ENCODE assay signal across 28 cellular contexts in the genomic region with DNA sequence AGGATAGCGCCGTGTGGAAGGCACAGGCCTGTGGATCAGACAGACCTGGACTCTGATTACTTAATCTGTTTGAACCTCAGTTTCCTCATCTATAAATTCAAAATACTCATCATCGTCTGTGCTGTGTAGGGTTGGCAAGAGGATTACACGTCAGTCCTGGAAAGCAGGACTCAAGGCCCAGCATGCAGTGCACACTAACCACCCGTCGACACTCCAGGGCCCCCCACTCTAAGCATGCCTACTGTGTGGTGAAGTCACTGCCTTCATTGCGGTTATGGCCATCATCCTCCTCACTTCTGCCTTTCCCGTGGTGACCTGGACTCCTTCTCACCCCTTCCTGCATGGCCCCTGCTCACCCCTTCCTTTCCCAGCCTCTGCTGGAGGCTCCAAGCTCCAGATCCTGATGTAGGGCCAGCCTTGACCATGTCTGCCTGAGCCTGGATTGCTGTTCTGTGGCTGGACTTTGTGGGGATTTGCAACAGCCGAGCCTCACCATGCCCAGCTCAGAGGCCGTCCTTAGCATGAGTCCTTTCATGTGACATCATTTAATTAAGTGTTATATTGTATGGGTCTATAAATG.
"Had no signal": no experiment of that assay in that cellular context is flagged by ENCODE, and none has a peak within 500 bp of the region (broad histone marks: within the 10 kb centered on the region; RNA-seq: fewer than 3 reads in every experiment).

No MANE protein-coding gene starts in this region.

- H3K4me1 Mint-ChIP-seq: T-helper 17 cell had no signal

- H3K9me3 Mint-ChIP-seq: activated CD4-positive, alpha-beta memory T cell treated with anti-CD3 and anti-CD28 coated beads for 36 hours; activated T-cell treated with anti-CD3 and anti-CD28 coated beads, Interleukin-2, amount 50 U/mL, for 4 hours; T-cell had no signal

- H3K36me3 Mint-ChIP-seq: activated CD4-positive, alpha-beta memory T cell treated with anti-CD3 and anti-CD28 coated beads for 36 hours; activated naive CD4-positive, alpha-beta T cell treated with anti-CD3 and anti-CD28 coated beads, Interleukin-2, amount 10 ng/mL, durations not matched to agents 7 days and 5 days; activated naive CD8-positive, alpha-beta T cell treated with anti-CD3 and anti-CD28 coated beads for 36 hours; T-cell had no signal

- H3K36me3 ChIP-seq: brain microvascular endothelial cell had no signal

- H3K4me3 ChIP-seq: K562, PC-9 had no signal

- H3K27ac ChIP-seq: brain microvascular endothelial cell, PC-9, RWPE1, VCaP had no signal

- H3K4me2 ChIP-seq: PC-9 had no signal

- H3K27me3 ChIP-seq: brain microvascular endothelial cell had no signal

- H3K27ac Mint-ChIP-seq: activated CD4-positive, alpha-beta memory T cell treated with anti-CD3 and anti-CD28 coated beads for 36 hours; activated naive CD4-positive, alpha-beta T cell treated with anti-CD3 and anti-CD28 coated beads, Interleukin-2, amount 10 ng/mL, durations not matched to agents 7 days and 5 days; activated naive CD8-positive, alpha-beta T cell treated with anti-CD3 and anti-CD28 coated beads for 36 hours; activated T-helper 1 cell treated with anti-CD3 and anti-CD28 coated beads, Interleukin-12 subunit alpha, Interleukin-12 subunit beta, Interleukin-2, Interleukin-4 antibody, amounts not matched to agents 30 ng/mL and 10 ng/mL and 1 ng/mL, durations not matched to agents 14 hours and 24 hours and 36 hours; T-cell; T-helper 17 cell had no signal

- H2AFZ ChIP-seq: PC-9 had no signal

- DNase-seq: activated CD4-positive, alpha-beta memory T cell treated with anti-CD3 and anti-CD28 coated beads for 36 hours; activated CD4-positive, alpha-beta T cell treated with anti-CD3 and anti-CD28 coated beads, Interleukin-2, amount 50 U/mL, for 1 hour; activated CD8-positive, alpha-beta memory T cell treated with anti-CD3 and anti-CD28 coated beads, Interleukin-2, amount 50 U/mL, for 4 hours; activated gamma-delta T cell treated with Interleukin-2 at 50 U/mL for 16 hours; activated naive CD4-positive, alpha-beta T cell treated with anti-CD3 and anti-CD28 coated beads, Interleukin-2, amount 10 ng/mL, durations not matched to agents 7 days and 5 days; activated naive CD8-positive, alpha-beta T cell treated with anti-CD3 and anti-CD28 coated beads for 36 hours; activated T-cell treated with anti-CD3 and anti-CD28 coated beads for 4 hours; activated T-cell treated with anti-CD3 and anti-CD28 coated beads, Interleukin-2, amount 50 U/mL, for 4 hours; amniotic stem cell; aorta; brain microvascular endothelial cell; central memory CD4-positive, alpha-beta T cell; IMR-90; NCI-H1105; NCI-H1417 treated with DMSO at 0.1 percent for 48 hours; NCI-H187 treated with DMSO at 0.1 percent for 48 hours; NCI-H2081; NCI-H226; NCI-H446 treated with DMSO at 0.1 percent for 48 hours; NCI-H524; PC-9; SIG-M5; T-cell; T-helper 17 cell had no signal

- H3K4me3 Mint-ChIP-seq: activated CD4-positive, alpha-beta memory T cell treated with anti-CD3 and anti-CD28 coated beads for 36 hours; activated naive CD4-positive, alpha-beta T cell treated with anti-CD3 and anti-CD28 coated beads, Interleukin-2, amount 10 ng/mL, durations not matched to agents 7 days and 5 days; activated naive CD8-positive, alpha-beta T cell treated with anti-CD3 and anti-CD28 coated beads for 36 hours; activated T-cell treated with anti-CD3 and anti-CD28 coated beads, Interleukin-2, amount 50 U/mL, for 4 hours; activated T-helper 1 cell treated with anti-CD3 and anti-CD28 coated beads, Interleukin-12 subunit alpha, Interleukin-12 subunit beta, Interleukin-2, Interleukin-4 antibody, amounts not matched to agents 30 ng/mL and 10 ng/mL and 1 ng/mL, durations not matched to agents 14 hours and 24 hours and 36 hours; T-cell; T-helper 17 cell had no signal

- H3K27me3 Mint-ChIP-seq: activated CD4-positive, alpha-beta memory T cell treated with anti-CD3 and anti-CD28 coated beads for 36 hours; activated naive CD8-positive, alpha-beta T cell treated with anti-CD3 and anti-CD28 coated beads for 36 hours had no signal
